ENCODE assay signal across 2 cellular contexts in genomic region chr3:101836160-101836559, GRCh38.
TF ChIP-seq lines count a peak whose summit lies in the region.

No MANE protein-coding gene starts in this region.

TF ChIP-seq in GM23338, 12 proteins besides CTCF, POLR2A, EP300 and RAD21:
- TF ChIP-seq ZNF462 (CRISPR knock-in tag; IDR thresholded peaks at IDR 0.05): no peak
- TF ChIP-seq REST (IDR thresholded peaks at IDR 0.05; ENCODE audit: unreplicated experiment): no peak
- no peak for TF ChIP-seq CREB1 (CRISPR knock-in tag; IDR thresholded peaks at IDR 0.05; ENCODE audit: low read depth)
- TF ChIP-seq ZNF331 (CRISPR knock-in tag; IDR thresholded peaks at IDR 0.05; ENCODE audit: low read depth): no peak
- TF ChIP-seq POLR2AphosphoS5 (IDR thresholded peaks at IDR 0.05; ENCODE audit: low read depth): no peak
- no peak for TF ChIP-seq NANOG (IDR thresholded peaks at IDR 0.05; ENCODE audit: borderline replicate concordance)
- TF ChIP-seq EZH2 (IDR thresholded peaks at IDR 0.05; ENCODE audit: low read depth, unreplicated experiment): no peak
- no peak for TF ChIP-seq STAT1 (IDR thresholded peaks at IDR 0.05; ENCODE audit: unreplicated experiment)
- TF ChIP-seq ETS1 (IDR thresholded peaks at IDR 0.05): no peak
- TF ChIP-seq JUNB (IDR thresholded peaks at IDR 0.05; ENCODE audit: unreplicated experiment): no peak
- no peak for TF ChIP-seq ZNF114 (CRISPR knock-in tag; IDR thresholded peaks at IDR 0.05)
- TF ChIP-seq EZH2phosphoT487 (IDR thresholded peaks at IDR 0.05; ENCODE audit: unreplicated experiment): no peak
TF ChIP-seq in GM23338: peak in this region for 0.

TF ChIP-seq in GM12878, 131 proteins besides CTCF, POLR2A, EP300 and RAD21:
- TF ChIP-seq SMAD1 (IDR thresholded peaks at IDR 0.05; ENCODE audit: low read depth, partially characterized antibody): no peak
- TF ChIP-seq POLR2AphosphoS5 (IDR thresholded peaks at IDR 0.05; ENCODE audit: low read length): 0 out of 2 replicates have a peak, but pooled peaks have one; percentile 17
